2 cellular contexts compared by ENCODE assay signal in the genomic region with DNA sequence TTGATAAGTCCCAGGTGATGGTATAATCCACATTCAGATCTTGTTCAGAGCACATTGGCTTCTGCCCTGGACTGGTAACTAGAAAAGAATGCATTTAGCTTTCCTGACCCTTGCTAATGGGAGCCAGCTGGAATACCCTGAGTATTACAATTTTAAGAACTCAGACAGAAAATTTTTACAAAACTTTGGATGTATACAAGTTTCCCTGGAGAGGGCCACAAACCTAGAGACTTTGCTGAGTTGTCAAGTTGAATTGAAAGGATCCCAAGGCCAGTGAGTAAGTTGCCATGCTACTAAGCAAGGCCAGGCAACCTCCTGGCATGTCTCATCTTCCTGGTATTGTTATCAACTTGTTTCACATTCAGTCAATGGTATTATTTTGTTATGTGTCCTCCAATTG.
TF ChIP-seq lines count a peak whose summit lies in the region.

No MANE protein-coding gene starts in this region.

TF ChIP-seq in endothelial cell of umbilical vein, 7 proteins besides CTCF, POLR2A, EP300 and RAD21 (continued from another document):
- TF ChIP-seq JUN (IDR thresholded peaks at IDR 0.05; ENCODE audit: borderline replicate concordance, insufficient read depth, insufficient read length, low read depth): peak; percentile 56
- no peak for TF ChIP-seq POLR2AphosphoS5 (IDR thresholded peaks at IDR 0.05; ENCODE audit: insufficient read depth, low read depth, low read length)
- no peak for TF ChIP-seq EZH2 (IDR thresholded peaks at IDR 0.05; ENCODE audit: borderline replicate concordance, low read depth, low read length, severe bottlenecking)

TF ChIP-seq in HEK293T, 16 proteins besides CTCF, POLR2A, EP300 and RAD21 (continued from another document):
- TF ChIP-seq PKNOX1 (IDR thresholded peaks at IDR 0.05) (no peak), NFRKB (IDR thresholded peaks at IDR 0.05) (no peak), FOXK2 (IDR thresholded peaks at IDR 0.05) (no peak), TARDBP (IDR thresholded peaks at IDR 0.05) (no peak), LEF1 (IDR thresholded peaks at IDR 0.05; ENCODE audit: borderline replicate concordance) (no peak), FOXA1 (IDR thresholded peaks at IDR 0.05) (no peak), L3MBTL2 (conservative IDR thresholded peaks at IDR 0.05) (no peak), ELF4 (IDR thresholded peaks at IDR 0.05) (no peak)
TF ChIP-seq in HEK293T: peak in this region for 0.
